10 cellular contexts compared by ENCODE assay signal in genomic region chr12:76080729-76081415, GRCh38. TPM values are rescaled to one million over a fixed set of nuclear protein-coding genes. Genes with fewer than 3 reads are reported as not detected.
A peak's percentile ranks its signal among the peaks of the same experiment; 100 is the strongest.
DNase-seq lines count a peak whose midpoint lies in the region; ATAC-seq, FAIRE-seq and TF ChIP-seq lines count a peak whose summit lies in the region.
"Had no signal": no experiment of that assay in that cellular context is flagged by ENCODE, and none has a peak within 500 bp of the region (broad histone marks: within the 10 kb centered on the region; RNA-seq: fewer than 3 reads in every experiment).

No MANE protein-coding gene starts in this region.

- SMC1A ChIA-PET in GM12878 (lab: Charles Lee; ENCODE audit: uncharacterized antibody, unreplicated experiment): interaction anchor here (1.0 to 4.4 kb wide), 7 partner anchors 8 to 554 kb away, joined by 3 to 29 read pairs (median 4); no protein-coding TSS in a partner anchor

- TF ChIP-seq RAD21 in GM12878 (IDR thresholded peaks at IDR 0.05; ENCODE audit: insufficient read depth, low read depth, low read length): no peak

- H3K27me3 Mint-ChIP-seq in activated T-cell treated with anti-CD3 and anti-CD28 coated beads, Interleukin-2, amount 50 U/mL, for 4 hours (ENCODE audit: low read depth): no peaks in the 10 kb centered on the region
- H3K27me3 Mint-ChIP-seq in osteocyte (ENCODE audit: unreplicated experiment): no peaks in the 10 kb centered on the region

- RAD21 ChIA-PET in GM12878 (lab: Charles Lee; ENCODE audit: unreplicated experiment): interaction anchor here (1.2 to 1.8 kb wide), 2 partner anchors 78 to 266 kb away, joined by 3 to 6 read pairs; no protein-coding TSS in a partner anchor

- no peak overlapping the region for H3K9ac ChIP-seq in GM12878 (ENCODE audit: control insufficient read depth, insufficient read depth, low read length)

- FAIRE-seq in GM12878 (lab: Jason Lieb, UNC): no peak

- H3K27ac ChIP-seq in GM12878 (ENCODE audit: control insufficient read depth, insufficient read depth): no peak overlapping the region
- H3K27ac ChIP-seq: spleen, testis had no signal

- H3K27ac Mint-ChIP-seq in osteocyte (ENCODE audit: unreplicated experiment): no peak overlapping the region

- WGBS in GM12878 (ENCODE audit: insufficient coverage, insufficient replicate concordance, low lambda C conversion rate, missing lambda C conversion rate): 75% methylated on average over 6 of the region's 6 CpGs

- no peak overlapping the region for H2AFZ ChIP-seq in GM12878 (ENCODE audit: control insufficient read depth, low read depth, low read length)

- POLR2A ChIA-PET in GM12878 (lab: Charles Lee): no interaction called here

- TF ChIP-seq EP300 in GM12878 (IDR thresholded peaks at IDR 0.05; ENCODE audit: borderline replicate concordance in 1 of 2, control insufficient read depth in 1 of 2, low read depth in 2 of 2, low read length in 2 of 2): no peak

- ATAC-seq in activated T-cell treated with anti-CD3 and anti-CD28 coated beads, Interleukin-2, amount 50 U/mL, for 4 hours: no peak
- no peak for ATAC-seq in GM12878
- ATAC-seq in esophagus mucosa: no peak

- TF ChIP-seq CTCF in GM12878 (IDR thresholded peaks at IDR 0.05 in 2 of 3, conservative IDR thresholded peaks at IDR 0.05 in 1 of 3; ENCODE audit: control insufficient read depth in 2 of 3, extremely low read depth in 1 of 3, insufficient read depth in 1 of 3, low read depth in 3 of 3, low read length in 3 of 3) (peak in 2 of 3 experiments; percentile 24 to 26; a peak in 1 of 6 replicates), osteocyte (IDR thresholded peaks at IDR 0.05) (peak; percentile 24)

- no TSS peak for BruUV-seq in GM12878 (replicated peaks; lab: Mats Ljungman, UMichigan)

- H3K4me1 Mint-ChIP-seq in activated T-cell treated with anti-CD3 and anti-CD28 coated beads, Interleukin-2, amount 50 U/mL, for 4 hours (ENCODE audit: low read depth): peaks cover 68% of the 10 kb centered on the region
- H3K4me1 Mint-ChIP-seq in osteocyte (ENCODE audit: unreplicated experiment): peaks cover 48% of the 10 kb centered on the region

- in situ Hi-C loops in GM12878 (cut with MboI): loop anchor here (25.0 kb wide), 1 partner anchor 981 kb away; the partner anchor contains the start of gene E2F7

- H3K4me3 Mint-ChIP-seq in activated T-cell treated with anti-CD3 and anti-CD28 coated beads, Interleukin-2, amount 50 U/mL, for 4 hours: peak overlapping the region; percentile 98
- H3K4me3 Mint-ChIP-seq in osteocyte (ENCODE audit: unreplicated experiment): no peak overlapping the region

- H3K79me2 ChIP-seq in GM12878 (ENCODE audit: control insufficient read depth, insufficient read depth, low read length): peaks cover 84% of the 10 kb centered on the region

- peaks cover 7% of the 10 kb centered on the region; the same call in 1 of the 2 replicates for H3K4me1 ChIP-seq in GM12878 (ENCODE audit: control insufficient read depth, insufficient read depth, low read length)

- H3K36me3 Mint-ChIP-seq in activated T-cell treated with anti-CD3 and anti-CD28 coated beads, Interleukin-2, amount 50 U/mL, for 4 hours (ENCODE audit: insufficient read depth): peaks cover 55% of the 10 kb centered on the region
- H3K36me3 Mint-ChIP-seq in osteocyte (ENCODE audit: unreplicated experiment): peaks cover 22% of the 10 kb centered on the region

- DNase-seq in activated T-cell treated with anti-CD3 and anti-CD28 coated beads, Interleukin-2, amount 50 U/mL, for 4 hours: no peak
- no peak for DNase-seq in activated T-cell treated with anti-CD3 and anti-CD28 coated beads, Interleukin-2, amount 50 U/mL, for 48 hours
- DNase-seq in Jurkat, Clone E6-1 (ENCODE audit: low read depth, low spot score): peak; percentile 27
- DNase-seq in GM12878 (ENCODE audit: low read depth, low spot score) (no peak), osteocyte (ENCODE audit: extremely low spot score, unreplicated experiment) (no peak), SW 1271 (lab: John Stamatoyannopoulos, UW) (no peak), DMS153 (lab: John Stamatoyannopoulos, UW) (no peak)
- DNase-seq: spleen, testis had no signal

- 0 out of 4 replicates have a peak, but pooled peaks cover 0 to 2% of the 10 kb centered on the region in 2 experiments for H3K36me3 ChIP-seq in GM12878 (ENCODE audit: control insufficient read depth in 2 of 2, insufficient read depth in 2 of 2, low read length in 1 of 2)
- H3K36me3 ChIP-seq: spleen had no signal

- peak overlapping the region; percentile 52 for H3K4me2 ChIP-seq in GM12878 (ENCODE audit: control insufficient read depth, insufficient read depth)

- H3K9me3 ChIP-seq in GM12878 (replicated peaks; ENCODE audit: control insufficient read depth, insufficient read depth, low read length): no peaks in the 10 kb centered on the region
- H3K9me3 ChIP-seq: testis had no signal

- H4K20me1 ChIP-seq in GM12878 (ENCODE audit: control insufficient read depth, insufficient read depth): no peaks in the 10 kb centered on the region

- CTCF ChIA-PET in GM12878 (lab: Yijun Ruan, JAX): interaction anchor here (0.9 to 2.7 kb wide), 6 partner anchors 8 to 553 kb away, joined by 3 to 9 read pairs (median 4); no protein-coding TSS in a partner anchor

- H3K4me3 ChIP-seq in Jurkat, Clone E6-1 (ENCODE audit: low read length): no peak overlapping the region
- peak overlapping the region; percentile 74; the same call in 1 of the 2 replicates for H3K4me3 ChIP-seq in GM12878
- H3K4me3 ChIP-seq: testis had no signal

- TF ChIP-seq POLR2A in GM12878 (IDR thresholded peaks at IDR 0.05; ENCODE audit: low read depth, low read length): no peak

- H3K27me3 ChIP-seq in GM12878 (replicated peaks in 1 of 2; ENCODE audit: control insufficient read depth in 2 of 2, insufficient read depth in 2 of 2, low read length in 1 of 2): no peaks in the 10 kb centered on the region; a peak in 1 of 4 replicates
- H3K27me3 ChIP-seq: spleen, testis had no signal

- H3K9me3 Mint-ChIP-seq in activated T-cell treated with anti-CD3 and anti-CD28 coated beads, Interleukin-2, amount 50 U/mL, for 4 hours: peaks cover 8% of the 10 kb centered on the region
- H3K9me3 Mint-ChIP-seq in osteocyte (ENCODE audit: unreplicated experiment): peaks cover 8% of the 10 kb centered on the region

- intact Hi-C loops in GM12878 (cut with micrococcal nuclease; ENCODE audit: unreplicated experiment): loop anchor here (5.0 to 10.0 kb wide), 6 partner anchors 61 to 684 kb away; partner anchors contain the start of genes OSBPL8 and ZDHHC17

TF ChIP-seq in GM12878, 131 proteins besides CTCF, POLR2A, EP300 and RAD21 (continues in another document):
- no peak for TF ChIP-seq TBL1XR1 (IDR thresholded peaks at IDR 0.05; ENCODE audit: low read depth, low read length)

RNA-seq across cellular contexts. Expression of gene NAP1L1, which starts 3.6 kb away (rescaled TPM):
- total RNA-seq in activated T-cell treated with anti-CD3 and anti-CD28 coated beads, Interleukin-2, amount 50 U/mL, for 4 hours: 1,000 to 10,000 TPM in 1 of 3 donors, 100 to 1,000 TPM in 2; 918 to 1,002 (median 960) TPM
- polyA plus RNA-seq in Jurkat, Clone E6-1 (2012; ENCODE audit: insufficient read depth, insufficient read length): 664 TPM
- total RNA-seq in GM12878 (2013; cell fraction: nucleolus; rRNA removed): 584 and 613 TPM in 2 replicates
- total RNA-seq in GM12878 (2014; rRNA removed) (256 and 344 TPM in 2 replicates), GM12878 (2014; rRNA removed; fragmentation: Illumina TruSeq; extraction: Trizol) (588 and 612 TPM in 2 replicates), GM12878 (2021) (759 and 782 TPM in 2 replicates), osteocyte (542 and 552 TPM in 2 replicates), esophagus mucosa (194 TPM)
- polyA plus RNA-seq in GM12878 (2011; ENCODE audit: low read depth): 398 TPM
- polyA plus RNA-seq in GM12878 (2011; rRNA removed) (655 and 962 TPM in 2 replicates), GM12878 (2014; fragmentation: Illumina TruSeq; extraction: Trizol) (1,036 and 1,411 TPM in 2 replicates), GM12878 (2014; fragmentation: Nextera tagmentation; extraction: Ambion mirVana) (100 to 1,000 TPM; 380 to 655 TPM), GM12878 (2014; rRNA removed) (477 and 484 TPM in 2 replicates), GM12878 (2016; fragmentation: Nextera tagmentation; extraction: Ambion mirVana) (100 to 1,000 TPM; 360 to 380 TPM)
- 161 and 204 TPM in 2 replicates for polyA plus RNA-seq in GM12878 (2011; cell fraction: cytosol; rRNA removed)
- polyA plus RNA-seq in GM12878 (2011; cell fraction: nucleus; rRNA removed): 172 and 231 TPM in 2 replicates
- 727 and 843 TPM in 2 replicates for polyA plus RNA-seq in GM12878 (2012)
- 150 and 212 TPM in 2 replicates for polyA minus RNA-seq in GM12878 (2011; rRNA and poly(A)+ RNA removed)
- polyA minus RNA-seq in GM12878 (2011; cell fraction: cytosol; rRNA and poly(A)+ RNA removed): 175 and 187 TPM in 2 replicates
- 128 and 251 TPM in 2 replicates for polyA minus RNA-seq in GM12878 (2011; cell fraction: nucleus; rRNA and poly(A)+ RNA removed)

RNA-seq across cellular contexts. Expression of gene PHLDA1, which starts 49.3 kb away (rescaled TPM):
- total RNA-seq in activated T-cell treated with anti-CD3 and anti-CD28 coated beads, Interleukin-2, amount 50 U/mL, for 4 hours: 10 to 100 TPM; 36.8 to 52.2 (median 37.2) TPM
- 0.49 TPM for polyA plus RNA-seq in Jurkat, Clone E6-1 (2012; ENCODE audit: insufficient read depth, insufficient read length)
- total RNA-seq in GM12878 (2013; cell fraction: nucleolus; rRNA removed): 6.9 and 7.3 TPM in 2 replicates
- total RNA-seq in GM12878 (2014; rRNA removed) (2.1 and 2.4 TPM in 2 replicates), GM12878 (2014; rRNA removed; fragmentation: Illumina TruSeq; extraction: Trizol) (1.2 and 1.3 TPM in 2 replicates), GM12878 (2021) (2.5 and 2.7 TPM in 2 replicates), osteocyte (52.0 and 53.7 TPM in 2 replicates), esophagus mucosa (102 TPM)
- 0.18 TPM for polyA plus RNA-seq in GM12878 (2011; ENCODE audit: low read depth)
- polyA plus RNA-seq in GM12878 (2011; rRNA removed) (14.2 and 14.8 TPM in 2 replicates), GM12878 (2014; fragmentation: Illumina TruSeq; extraction: Trizol) (1.3 and 1.6 TPM in 2 replicates), GM12878 (2014; fragmentation: Nextera tagmentation; extraction: Ambion mirVana) (under 1 TPM; 0.66 to 0.87 TPM), GM12878 (2014; rRNA removed) (1.4 and 1.8 TPM in 2 replicates), GM12878 (2016; fragmentation: Nextera tagmentation; extraction: Ambion mirVana) (1 to 10 TPM; 1.3 to 1.4 TPM)
- polyA plus RNA-seq in GM12878 (2011; cell fraction: cytosol; rRNA removed): 8.7 and 10.8 TPM in 2 replicates
- polyA plus RNA-seq in GM12878 (2011; cell fraction: nucleus; rRNA removed): 8.8 and 12.0 TPM in 2 replicates
- polyA plus RNA-seq in GM12878 (2012): 0.45 and 0.51 TPM in 2 replicates
- 12.5 and 14.9 TPM in 2 replicates for polyA minus RNA-seq in GM12878 (2011; rRNA and poly(A)+ RNA removed)
- polyA minus RNA-seq in GM12878 (2011; cell fraction: cytosol; rRNA and poly(A)+ RNA removed): 12.2 and 14.1 TPM in 2 replicates
- polyA minus RNA-seq in GM12878 (2011; cell fraction: nucleus; rRNA and poly(A)+ RNA removed): 24.4 and 48.6 TPM in 2 replicates
